Comparison of ENCODE assay signal across 9 cellular contexts in genomic region chr6:49326337-49326736, GRCh38.
DNase-seq lines count a peak whose midpoint lies in the region; ATAC-seq and TF ChIP-seq lines count a peak whose summit lies in the region.
"Had no signal": no experiment of that assay in that cellular context is flagged by ENCODE, and none has a peak within 500 bp of the region (broad histone marks: within the 10 kb centered on the region; RNA-seq: fewer than 3 reads in every experiment).

No MANE protein-coding gene starts in this region.

- no peaks in the 10 kb centered on the region for H3K9me3 ChIP-seq in left ventricle myocardium inferior (replicated peaks)
- H3K9me3 ChIP-seq in right cardiac atrium (ENCODE audit: control insufficient read depth, low read length), result no peaks in the 10 kb centered on the region

- H3K27me3 ChIP-seq in left ventricle myocardium inferior (ENCODE audit: low read depth) (no peaks in the 10 kb centered on the region), right cardiac atrium (ENCODE audit: control insufficient read depth, insufficient read depth) (no peaks in the 10 kb centered on the region)

- H3K27ac ChIP-seq in left ventricle myocardium inferior (replicated peaks), result peak overlapping the region; percentile 74
- H3K27ac ChIP-seq in right cardiac atrium (ENCODE audit: low read length), result no peak overlapping the region

- WGBS in right cardiac atrium, result 7% methylated on average over 2 of the region's 2 CpGs

- no peaks in the 10 kb centered on the region for H3K36me3 ChIP-seq in left ventricle myocardium inferior

- intact Hi-C loops in left ventricle myocardium inferior (cut with micrococcal nuclease) (no loop called here), right cardiac atrium (cut with DNase I) (no loop called here)

- H3K4me1 ChIP-seq in left ventricle myocardium inferior (peaks cover 6% of the 10 kb centered on the region), right cardiac atrium (ENCODE audit: control insufficient read depth, insufficient read depth, low read length) (no peaks in the 10 kb centered on the region)

- TF ChIP-seq CTCF in left ventricle myocardium inferior (IDR thresholded peaks at IDR 0.05; ENCODE audit: borderline replicate concordance) (no peak), foreskin fibroblast (IDR thresholded peaks at IDR 0.05; ENCODE audit: low read depth, low read length) (no peak)

- ATAC-seq in right cardiac atrium (no peak), GM21423 (IDR thresholded peaks at IDR 0.05; ENCODE audit: unreplicated experiment) (no peak), GM18870 (IDR thresholded peaks at IDR 0.05; ENCODE audit: unreplicated experiment) (no peak)

- H3K4me3 ChIP-seq in left ventricle myocardium inferior (no peak overlapping the region), right cardiac atrium (ENCODE audit: low read length) (no peak overlapping the region), foreskin fibroblast (ENCODE audit: low read depth in 1 of 2, low read length in 2 of 2) (no peak overlapping the region)

- no peak for DNase-seq in left ventricle myocardium inferior
- DNase-seq in right cardiac atrium, result no peak
- peak; percentile 12 to 88 for DNase-seq in SW 1271 (lab: John Stamatoyannopoulos, UW)
- peak; percentile 63 to 74 for DNase-seq in foreskin fibroblast
- DNase-seq in anterior cingulate cortex (lab: John Stamatoyannopoulos, UW), result no peak
- no peak for DNase-seq in activated naive CD4-positive, alpha-beta T cell treated with anti-CD3 and anti-CD28 coated beads, Interleukin-2, amount 50 U/mL, for 16 hours
- DNase-seq: NCI-H1417 treated with DMSO at 0.1 percent for 48 hours had no signal

Comparison
In these comparisons a context has a peak if more than half of its experiments do, and no peak if none do; other contexts are left out.
1. DNase-seq: peak in SW 1271 (2 of 2) and foreskin fibroblast (2 of 2); none in left ventricle myocardium inferior (single experiment), right cardiac atrium (0 of 3), anterior cingulate cortex (0 of 58) and activated naive CD4-positive, alpha-beta T cell treated with anti-CD3 and anti-CD28 coated beads, Interleukin-2, amount 50 U/mL, for 16 hours (single experiment).